18 cellular contexts compared by ENCODE assay signal in the genomic region with DNA sequence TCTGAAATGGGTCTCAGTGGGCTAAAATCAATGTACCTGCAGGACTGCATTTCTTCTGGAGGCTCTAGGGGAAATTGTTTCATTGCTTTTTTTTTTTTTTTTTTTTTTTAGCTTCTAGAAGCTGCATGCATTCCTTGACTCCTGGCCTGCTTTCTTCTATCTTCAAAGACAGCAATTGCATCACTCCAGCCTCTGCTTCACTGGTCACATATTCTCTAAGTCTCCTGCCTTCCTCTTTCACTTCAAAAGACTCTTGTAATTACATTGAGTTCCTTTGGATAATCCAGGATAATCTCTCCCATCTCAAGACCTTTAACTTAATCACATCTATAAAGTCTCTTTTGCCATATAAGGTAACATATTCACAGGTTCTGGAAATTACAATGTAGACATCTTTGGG. TPM values are rescaled to one million over a fixed set of nuclear protein-coding genes. Genes with fewer than 3 reads are reported as not detected.
"Had no signal": no experiment of that assay in that cellular context is flagged by ENCODE, and none has a peak within 500 bp of the region (broad histone marks: within the 10 kb centered on the region; RNA-seq: fewer than 3 reads in every experiment).

No MANE protein-coding gene starts in this region.

- H3K27me3 Mint-ChIP-seq: activated naive CD8-positive, alpha-beta T cell treated with anti-CD3 and anti-CD28 coated beads for 36 hours; activated T-helper 17 cell treated with anti-CD3 and anti-CD28 coated beads, Interleukin-2, amount 50 U/mL, for 72 hours; progenitor cell of endocrine pancreas had no signal

- H3K27ac ChIP-seq: left lung, tibial artery had no signal

- H3K27ac Mint-ChIP-seq: activated CD4-positive, alpha-beta memory T cell treated with anti-CD3 and anti-CD28 coated beads for 36 hours; activated CD8-positive, alpha-beta memory T cell treated with anti-CD3 and anti-CD28 coated beads, Interleukin-2, amount 10 ng/mL, durations not matched to agents 7 days and 5 days; activated naive CD8-positive, alpha-beta T cell treated with anti-CD3 and anti-CD28 coated beads for 36 hours; activated T-helper 17 cell treated with anti-CD3 and anti-CD28 coated beads, Interleukin-2, amount 50 U/mL, for 72 hours; mesothelial cell of epicardium; natural killer cell treated with Interleukin-12 subunit alpha and Interleukin-12 subunit beta and Interleukin-15 and Interleukin-18, amount 100 ng/mL, for 72 hours; progenitor cell of endocrine pancreas had no signal

- H3K4me3 ChIP-seq: dorsolateral prefrontal cortex, left lung, tibial artery had no signal

- H3K4me1 ChIP-seq: left lung, tibial artery had no signal

- H3K9me3 Mint-ChIP-seq: activated CD4-positive, alpha-beta memory T cell treated with anti-CD3 and anti-CD28 coated beads for 36 hours; activated naive CD8-positive, alpha-beta T cell treated with anti-CD3 and anti-CD28 coated beads for 36 hours; activated T-helper 17 cell treated with anti-CD3 and anti-CD28 coated beads, Interleukin-2, amount 50 U/mL, for 72 hours; natural killer cell treated with Interleukin-12 subunit alpha and Interleukin-12 subunit beta and Interleukin-15 and Interleukin-18, amount 100 ng/mL, for 72 hours had no signal

- H3K27me3 ChIP-seq: left lung, tibial artery had no signal

- H3K9me3 ChIP-seq: left lung, tibial artery had no signal

- H3K36me3 Mint-ChIP-seq: activated CD4-positive, alpha-beta memory T cell treated with anti-CD3 and anti-CD28 coated beads for 36 hours; activated CD8-positive, alpha-beta memory T cell treated with anti-CD3 and anti-CD28 coated beads, Interleukin-2, amount 10 ng/mL, durations not matched to agents 7 days and 5 days; activated naive CD8-positive, alpha-beta T cell treated with anti-CD3 and anti-CD28 coated beads for 36 hours; mesothelial cell of epicardium; natural killer cell treated with Interleukin-12 subunit alpha and Interleukin-12 subunit beta and Interleukin-15 and Interleukin-18, amount 100 ng/mL, for 72 hours had no signal

- ATAC-seq: activated CD8-positive, alpha-beta memory T cell treated with anti-CD3 and anti-CD28 coated beads, Interleukin-2, amount 10 ng/mL, durations not matched to agents 7 days and 5 days; activated T-helper 17 cell treated with anti-CD3 and anti-CD28 coated beads, Interleukin-2, amount 50 U/mL, for 72 hours; left lung; natural killer cell treated with Interleukin-12 subunit alpha and Interleukin-12 subunit beta and Interleukin-15 and Interleukin-18, amount 100 ng/mL, for 72 hours had no signal

- H3K4me3 Mint-ChIP-seq: activated CD4-positive, alpha-beta memory T cell treated with anti-CD3 and anti-CD28 coated beads for 36 hours; activated CD8-positive, alpha-beta memory T cell treated with anti-CD3 and anti-CD28 coated beads, Interleukin-2, amount 10 ng/mL, durations not matched to agents 7 days and 5 days; activated naive CD8-positive, alpha-beta T cell treated with anti-CD3 and anti-CD28 coated beads for 36 hours; activated T-helper 17 cell treated with anti-CD3 and anti-CD28 coated beads, Interleukin-2, amount 50 U/mL, for 72 hours; mesothelial cell of epicardium; natural killer cell treated with Interleukin-12 subunit alpha and Interleukin-12 subunit beta and Interleukin-15 and Interleukin-18, amount 100 ng/mL, for 72 hours had no signal

- H3K36me3 ChIP-seq: left lung, tibial artery had no signal

- H3K4me1 Mint-ChIP-seq: activated CD8-positive, alpha-beta memory T cell treated with anti-CD3 and anti-CD28 coated beads, Interleukin-2, amount 10 ng/mL, durations not matched to agents 7 days and 5 days; activated naive CD8-positive, alpha-beta T cell treated with anti-CD3 and anti-CD28 coated beads for 36 hours; activated T-helper 17 cell treated with anti-CD3 and anti-CD28 coated beads, Interleukin-2, amount 50 U/mL, for 72 hours had no signal

- DNase-seq: activated CD4-positive, alpha-beta memory T cell treated with anti-CD3 and anti-CD28 coated beads for 36 hours; activated CD8-positive, alpha-beta memory T cell treated with anti-CD3 and anti-CD28 coated beads, Interleukin-2, amount 10 ng/mL, durations not matched to agents 7 days and 5 days; activated naive CD4-positive, alpha-beta T cell; activated naive CD8-positive, alpha-beta T cell treated with anti-CD3 and anti-CD28 coated beads for 36 hours; amygdala; dorsolateral prefrontal cortex; erythroblast; left lung; stimulated activated CD4-positive, alpha-beta T cell treated with anti-CD3 and anti-CD28 coated beads, Interleukin-12 subunit alpha, Interleukin-12 subunit beta, amount 100 ng/mL, for 4 hours; stimulated activated CD4-positive, alpha-beta T cell treated with anti-CD3 and anti-CD28 coated beads, Interleukin-1b, Interleukin-23, amount 100 ng/mL, for 48 hours; stimulated activated naive CD4-positive, alpha-beta T cell treated with Interleukin-2 at 50 U/mL for 16 hours; substantia nigra; T-helper 2 cell; tibial artery had no signal

RNA-seq across cellular contexts. Expression of gene PCYT1B, which starts 11.3 kb away (rescaled TPM):
- total RNA-seq: natural killer cell treated with Interleukin-12 subunit alpha and Interleukin-12 subunit beta and Interleukin-15 and Interleukin-18, amount 100 ng/mL, for 72 hours had no signal
